In genomic region chr19:4172861-4173473, GRCh38 we compare ENCODE assay signal across 1 cellular context.
TF ChIP-seq lines count a peak whose summit lies in the region.

No MANE protein-coding gene starts in this region.

TF ChIP-seq in HEK293, 187 proteins besides CTCF, POLR2A, EP300 and RAD21 (continued from another document and continues in another):
- TF ChIP-seq TSHZ1 (tag by site-specific recombination; IDR thresholded peaks at IDR 0.05; ENCODE audit: borderline replicate concordance): no peak
- no peak for TF ChIP-seq PRDM1 (tag by site-specific recombination; IDR thresholded peaks at IDR 0.05)
- peak; percentile 59; the same call in 1 of the 2 replicates for TF ChIP-seq IKZF3 (tag by site-specific recombination; IDR thresholded peaks at IDR 0.05)
- peak; percentile 74; the same call in 1 of the 2 replicates for TF ChIP-seq ZBTB1 (tag by site-specific recombination; IDR thresholded peaks at IDR 0.05)
- TF ChIP-seq ZNF768 (tag by site-specific recombination; IDR thresholded peaks at IDR 0.05): no peak
- no peak for TF ChIP-seq ZSCAN23 (tag by site-specific recombination; IDR thresholded peaks at IDR 0.05)
- no peak for TF ChIP-seq ZNF560 (tag by site-specific recombination; IDR thresholded peaks at IDR 0.05; ENCODE audit: borderline replicate concordance)
- TF ChIP-seq GFI1B (tag by site-specific recombination; IDR thresholded peaks at IDR 0.05): no peak
- TF ChIP-seq ZNF518A (tag by site-specific recombination; conservative IDR thresholded peaks at IDR 0.05; ENCODE audit: low read depth): no peak
- TF ChIP-seq ZNF311 (tag by site-specific recombination; IDR thresholded peaks at IDR 0.05; ENCODE audit: borderline replicate concordance): no peak
- TF ChIP-seq ZNF23 (tag by site-specific recombination; IDR thresholded peaks at IDR 0.05; ENCODE audit: borderline replicate concordance): no peak
- TF ChIP-seq WT1 (tag by site-specific recombination; IDR thresholded peaks at IDR 0.05): 0 out of 2 replicates have a peak, but pooled peaks have one; percentile 10
- no peak for TF ChIP-seq ZNF837 (tag by site-specific recombination; IDR thresholded peaks at IDR 0.05)
- peak; percentile 63; the same call in 1 of the 2 replicates for TF ChIP-seq KLF8 (tag by site-specific recombination; IDR thresholded peaks at IDR 0.05)
- no peak for TF ChIP-seq ZNF10 (tag by site-specific recombination; IDR thresholded peaks at IDR 0.05)
- no peak for TF ChIP-seq ZNF174 (tag by site-specific recombination; IDR thresholded peaks at IDR 0.05)
- no peak for TF ChIP-seq ZNF664 (tag by site-specific recombination; IDR thresholded peaks at IDR 0.05)
- TF ChIP-seq ZNF37A (tag by site-specific recombination; IDR thresholded peaks at IDR 0.05): no peak
- TF ChIP-seq OSR2 (tag by site-specific recombination; IDR thresholded peaks at IDR 0.05): no peak
- TF ChIP-seq ZNF561 (tag by site-specific recombination; IDR thresholded peaks at IDR 0.05; ENCODE audit: borderline replicate concordance): no peak
- no peak for TF ChIP-seq ZNF585B (tag by site-specific recombination; IDR thresholded peaks at IDR 0.05)
- no peak for TF ChIP-seq ZNF747 (tag by site-specific recombination; IDR thresholded peaks at IDR 0.05)
- TF ChIP-seq ZNF707 (tag by site-specific recombination; IDR thresholded peaks at IDR 0.05): no peak
- no peak for TF ChIP-seq ZSCAN18 (tag by site-specific recombination; IDR thresholded peaks at IDR 0.05)
- TF ChIP-seq ZNF280D (tag by site-specific recombination; IDR thresholded peaks at IDR 0.05): no peak
- TF ChIP-seq ZNF423 (tag by site-specific recombination; IDR thresholded peaks at IDR 0.05): no peak
- TF ChIP-seq ZNF26 (tag by site-specific recombination; IDR thresholded peaks at IDR 0.05): no peak
- no peak for TF ChIP-seq MEIS1 (CRISPR knock-in tag; IDR thresholded peaks at IDR 0.05; ENCODE audit: borderline replicate concordance)
- no peak for TF ChIP-seq ZNF114 (tag by site-specific recombination; IDR thresholded peaks at IDR 0.05)
- TF ChIP-seq ZFHX2 (tag by site-specific recombination; conservative IDR thresholded peaks at IDR 0.05): peak; percentile 72
- TF ChIP-seq ZNF514 (tag by site-specific recombination; IDR thresholded peaks at IDR 0.05): no peak
- no peak for TF ChIP-seq ZNF211 (tag by site-specific recombination; IDR thresholded peaks at IDR 0.05; ENCODE audit: low read depth)
- no peak for TF ChIP-seq ZNF660 (tag by site-specific recombination; IDR thresholded peaks at IDR 0.05)
- TF ChIP-seq ZSCAN4 (tag by site-specific recombination; IDR thresholded peaks at IDR 0.05): no peak
- TF ChIP-seq ZNF658 (tag by site-specific recombination; IDR thresholded peaks at IDR 0.05): no peak
- no peak for TF ChIP-seq ZNF391 (tag by site-specific recombination; IDR thresholded peaks at IDR 0.05; ENCODE audit: borderline replicate concordance, low read depth)
- no peak for TF ChIP-seq ZNF843 (tag by site-specific recombination; IDR thresholded peaks at IDR 0.05)
- TF ChIP-seq ZSCAN5A (tag by site-specific recombination; IDR thresholded peaks at IDR 0.05): no peak
- no peak for TF ChIP-seq ZNF645 (tag by site-specific recombination; IDR thresholded peaks at IDR 0.05)
- no peak for TF ChIP-seq ZNF214 (tag by site-specific recombination; IDR thresholded peaks at IDR 0.05; ENCODE audit: borderline replicate concordance)
- no peak for TF ChIP-seq ZNF280C (tag by site-specific recombination; IDR thresholded peaks at IDR 0.05)
- peak; percentile 69 for TF ChIP-seq KLF1 (tag by site-specific recombination; IDR thresholded peaks at IDR 0.05)
